In the genomic region with DNA sequence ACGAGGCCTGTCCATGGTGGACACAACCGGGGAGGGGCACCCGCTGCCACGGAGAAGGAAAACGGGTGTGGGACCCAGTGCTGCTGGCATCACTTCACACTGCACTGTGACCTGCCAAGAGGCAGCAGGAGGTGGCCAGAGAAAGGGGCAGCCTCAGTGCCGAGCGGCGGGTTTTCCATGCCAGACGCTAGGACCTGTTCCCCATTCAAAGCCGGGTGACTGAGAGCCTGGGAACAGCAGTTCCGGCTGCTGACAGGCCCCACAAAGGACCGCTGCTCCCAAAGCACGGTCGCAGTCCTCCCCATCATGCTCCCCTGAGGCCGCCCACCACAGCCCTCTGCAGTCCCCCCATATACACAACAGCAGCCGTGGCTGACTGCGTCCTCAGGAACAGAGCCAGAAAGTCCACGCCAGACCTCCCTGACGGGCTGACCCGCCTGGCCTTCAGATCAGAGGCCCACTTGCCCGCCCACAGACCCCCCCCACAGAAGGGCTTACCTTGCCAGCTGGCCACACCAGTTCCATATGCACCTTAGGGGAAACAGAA, we compare ENCODE assay signal across 14 cellular contexts. TPM values are rescaled to one million over a fixed set of nuclear protein-coding genes. Genes with fewer than 3 reads are reported as not detected.
A peak's percentile ranks its signal among the peaks of the same experiment; 100 is the strongest.
DNase-seq lines count a peak whose midpoint lies in the region; ATAC-seq and TF ChIP-seq lines count a peak whose summit lies in the region.
"Had no signal": no experiment of that assay in that cellular context is flagged by ENCODE, and none has a peak within 500 bp of the region (broad histone marks: within the 10 kb centered on the region; RNA-seq: fewer than 3 reads in every experiment).

No MANE protein-coding gene starts in this region.

- peaks cover 40% of the 10 kb centered on the region for H3K36me3 ChIP-seq in right atrium auricular region
- peaks cover 0 to 46% of the 10 kb centered on the region in 2 donors for H3K36me3 ChIP-seq in gastrocnemius medialis

- peaks cover 67% of the 10 kb centered on the region for H3K36me3 Mint-ChIP-seq in CD4-positive, alpha-beta T cell (ENCODE audit: low read depth)
- H3K36me3 Mint-ChIP-seq: IgD-negative memory B cell had no signal

- no peak for ATAC-seq in CD4-positive, alpha-beta T cell (ENCODE audit: poor library complexity)
- no peak for ATAC-seq in gastrocnemius medialis

- H3K4me3 ChIP-seq in right atrium auricular region (no peak overlapping the region), gastrocnemius medialis (peak overlapping the region; percentile 12 to 37 (median 21))
- H3K4me3 ChIP-seq: hepatocyte had no signal

- CTCF ChIA-PET in CD4-positive, alpha-beta T cell (lab: Charles Lee), result no interaction called here

- POLR2A ChIA-PET in CD4-positive, alpha-beta T cell (lab: Charles Lee), result no interaction called here

- H3K4me1 ChIP-seq in right atrium auricular region (peaks cover 0 to 65% of the 10 kb centered on the region in 2 donors), gastrocnemius medialis (peaks cover 46 to 48% of the 10 kb centered on the region in 2 donors)

- no peak for TF ChIP-seq CTCF in CD4-positive, alpha-beta T cell (IDR thresholded peaks at IDR 0.05)
- no peak for TF ChIP-seq CTCF in right atrium auricular region (IDR thresholded peaks at IDR 0.05)
- no peak for TF ChIP-seq CTCF in gastrocnemius medialis (IDR thresholded peaks at IDR 0.05 in 4 of 5, conservative IDR thresholded peaks at IDR 0.05 in 1 of 5)

- H3K27ac Mint-ChIP-seq in CD4-positive, alpha-beta T cell, result no peak overlapping the region
- H3K27ac Mint-ChIP-seq: activated T-helper 2 cell treated with anti-CD3 and anti-CD28 coated beads, Interferon-gamma antibody, Interleukin-2, Interleukin-4, amounts not matched to agents 10 μg/mL and 5 μg/mL and 100 μg/mL, durations not matched to agents 14 hours and 24 hours and 36 hours had no signal

- H3K27me3 Mint-ChIP-seq in CD4-positive, alpha-beta T cell, result no peaks in the 10 kb centered on the region
- H3K27me3 Mint-ChIP-seq: CD4-positive, alpha-beta memory T cell; IgD-negative memory B cell had no signal

- DNase-seq in CD4-positive, alpha-beta T cell, result no peak
- DNase-seq in cerebellum (ENCODE audit: low spot score), result peak; percentile 30
- no peak for DNase-seq in right atrium auricular region (ENCODE audit: low spot score)
- DNase-seq in gastrocnemius medialis, result no peak
- no peak for DNase-seq in NCI-H187 treated with DMSO at 0.1 percent for 48 hours (lab: John Stamatoyannopoulos, UW)
- no peak for DNase-seq in foreskin melanocyte
- DNase-seq in NCI-H1930 (lab: John Stamatoyannopoulos, UW), result no peak
- no peak for DNase-seq in NOMO-1 (lab: John Stamatoyannopoulos, UW; ENCODE audit: unreplicated experiment in 2 of 2)
- DNase-seq: ACHN; CD4-positive, alpha-beta memory T cell; NCI-H82 had no signal

- no peak for TF ChIP-seq POLR2A in gastrocnemius medialis (IDR thresholded peaks at IDR 0.05)

- no peaks in the 10 kb centered on the region for H3K9me3 Mint-ChIP-seq in CD4-positive, alpha-beta T cell
- H3K9me3 Mint-ChIP-seq: activated T-helper 2 cell treated with anti-CD3 and anti-CD28 coated beads, Interferon-gamma antibody, Interleukin-2, Interleukin-4, amounts not matched to agents 10 μg/mL and 5 μg/mL and 100 μg/mL, durations not matched to agents 14 hours and 24 hours and 36 hours; CD4-positive, alpha-beta memory T cell; IgD-negative memory B cell had no signal

- H3K9me3 ChIP-seq in CD4-positive, alpha-beta T cell (ENCODE audit: control insufficient read depth, low read length), result no peaks in the 10 kb centered on the region
- H3K9me3 ChIP-seq in right atrium auricular region (no peaks in the 10 kb centered on the region), gastrocnemius medialis (no peaks in the 10 kb centered on the region)

- H3K27me3 ChIP-seq in CD4-positive, alpha-beta T cell (ENCODE audit: control insufficient read depth, insufficient read depth, low read length), result no peaks in the 10 kb centered on the region
- H3K27me3 ChIP-seq in right atrium auricular region, result no peaks in the 10 kb centered on the region
- no peaks in the 10 kb centered on the region for H3K27me3 ChIP-seq in gastrocnemius medialis
- H3K27me3 ChIP-seq: hepatocyte had no signal

- H3K27ac ChIP-seq in CD4-positive, alpha-beta T cell (ENCODE audit: low read depth, low read length), result no peak overlapping the region
- peak overlapping the region; percentile 68 to 77 for H3K27ac ChIP-seq in right atrium auricular region
- H3K27ac ChIP-seq in gastrocnemius medialis, result peak overlapping the region; percentile 92 to 99 (median 96)
- H3K27ac ChIP-seq: hepatocyte had no signal

- in situ Hi-C loops in gastrocnemius medialis (cut with MboI; ENCODE audit: low sequenced_read_pairs in 4 of 4), result loop anchor here in 3 of 4 donors (10.0 to 25.0 kb wide), 3 partner anchors 61 to 188 kb away; no protein-coding TSS in a partner anchor

- peaks cover 27% of the 10 kb centered on the region for H3K4me1 Mint-ChIP-seq in CD4-positive, alpha-beta T cell (ENCODE audit: low read depth)

- H3K4me3 Mint-ChIP-seq in CD4-positive, alpha-beta T cell, result peak overlapping the region; percentile 25

- intact Hi-C loops in CD4-positive, alpha-beta T cell (cut with DNase I, micrococcal nuclease), result no loop called here
- intact Hi-C loops in gastrocnemius medialis (cut with DNase I; ENCODE audit: low total_unique reads), result no loop called here

RNA-seq across cellular contexts. Expression of a gene that starts 5.4 kb away (rescaled TPM):
- total RNA-seq in CD4-positive, alpha-beta T cell, result 10 to 100 TPM; 87.5 to 90.1 TPM
- total RNA-seq in cerebellum (14.0 TPM), right atrium auricular region (10 to 100 TPM; 12.3 to 17.9 TPM), gastrocnemius medialis (10 to 100 TPM; 26.0 to 41.5 (median 27.5) TPM)

RNA-seq across cellular contexts. Expression of a gene that starts 41.8 kb away (rescaled TPM):
- total RNA-seq in CD4-positive, alpha-beta T cell, result 100 to 1,000 TPM; 101 to 102 TPM
- 23.5 TPM for total RNA-seq in cerebellum
- total RNA-seq in right atrium auricular region, result 10 to 100 TPM; 23.6 to 41.0 TPM
- total RNA-seq in gastrocnemius medialis, result 10 to 100 TPM; 64.8 to 83.2 (median 73.9) TPM

RNA-seq across cellular contexts. Expression of a gene that starts 44.6 kb away (rescaled TPM):
- 100 to 1,000 TPM; 157 to 162 TPM for total RNA-seq in CD4-positive, alpha-beta T cell
- total RNA-seq in cerebellum, result 98.3 TPM
- total RNA-seq in right atrium auricular region, result 10 to 100 TPM; 66.5 to 78.2 TPM
- total RNA-seq in gastrocnemius medialis, result 100 to 1,000 TPM in 1 of 4 donors, 10 to 100 TPM in 3; 69.3 to 142 (median 85.6) TPM

Comparison
In these comparisons a context has a peak if more than half of its experiments do, and no peak if none do; other contexts are left out.
1. H3K4me3 ChIP-seq: peak in gastrocnemius medialis (4 of 4); none in right atrium auricular region (0 of 2).